25 cellular contexts compared by ENCODE assay signal in genomic region chr14:73684627-73685026, GRCh38. TPM values are rescaled to one million over a fixed set of nuclear protein-coding genes. Genes with fewer than 3 reads are reported as not detected.
DNase-seq lines count a peak whose midpoint lies in the region; ATAC-seq, FAIRE-seq and TF ChIP-seq lines count a peak whose summit lies in the region.
"Had no signal": no experiment of that assay in that cellular context is flagged by ENCODE, and none has a peak within 500 bp of the region (broad histone marks: within the 10 kb centered on the region; RNA-seq: fewer than 3 reads in every experiment).

No MANE protein-coding gene starts in this region.

- CTCF ChIA-PET in PC-3 (lab: Charles Lee): no interaction called here

- no peak for TF ChIP-seq CTCF in PC-3 (conservative IDR thresholded peaks at IDR 0.05; ENCODE audit: low read depth, low read length)
- no peak for TF ChIP-seq CTCF in testis (IDR thresholded peaks at IDR 0.05)

- peak; percentile 35 for ATAC-seq in PC-3
- ATAC-seq: GM12878 had no signal

- no peaks in the 10 kb centered on the region for H3K9me2 ChIP-seq in PC-3 (replicated peaks; ENCODE audit: low read length)

- H3K27ac ChIP-seq in PC-3 (ENCODE audit: low read length) (no peak overlapping the region), testis (peak overlapping the region in 1 of 2 donors; percentile 9)
- H3K27ac ChIP-seq: BLaER1 had no signal

- H3K4me2 ChIP-seq in PC-3 (ENCODE audit: low read length): no peak overlapping the region
- H3K4me2 ChIP-seq: BLaER1 had no signal

- FAIRE-seq in GM19239 (lab: Jason Lieb, UNC): peak; percentile 18
- FAIRE-seq: A204.1, GM12878, GM12892, GM18507 had no signal

- TF ChIP-seq POLR2A in testis (IDR thresholded peaks at IDR 0.05): no peak

- WGBS in testis, 2 donors: 57 to 67% methylated on average over 5 of the region's 5 CpGs

- DNase-seq in GM19239 (ENCODE audit: insufficient read length, low spot score) (no peak), PC-3 (no peak), testis (peak; percentile 35), SKM-1 treated with dmso at 0.1 percent for 144 hours (lab: John Stamatoyannopoulos, UW; ENCODE audit: unreplicated experiment) (no peak), dermis blood vessel endothelial cell (no peak), SHP77 (lab: John Stamatoyannopoulos, UW) (no peak)
- DNase-seq: 8988T; ACHN; BE2C; C1 segment of cervical spinal cord; CD4-positive, CD25-positive, alpha-beta regulatory T cell; CD8-positive, alpha-beta memory T cell; COR-L47; DMS 273 treated with DMSO at 0.1 percent for 48 hours; DMS153; DMS53; DMS79; DND-41; EL; GDM1 had no signal

- no peaks in the 10 kb centered on the region for H4K20me1 ChIP-seq in PC-3 (ENCODE audit: low read length)
- H4K20me1 ChIP-seq: BLaER1 had no signal

- intact Hi-C loops in PC-3 (cut with micrococcal nuclease): no loop called here
- intact Hi-C loops in testis (cut with DNase I; ENCODE audit: low total_unique reads): no loop called here

- POLR2A ChIA-PET in PC-3 (lab: Charles Lee; ENCODE audit: unreplicated experiment): no interaction called here

- no peak overlapping the region for H3K9ac ChIP-seq in PC-3 (ENCODE audit: low read length)
- H3K9ac ChIP-seq: BLaER1 had no signal

- peaks cover 9% of the 10 kb centered on the region for H3K4me1 ChIP-seq in PC-3 (ENCODE audit: insufficient read depth, low read length)
- H3K4me1 ChIP-seq in testis: peaks cover 6% of the 10 kb centered on the region
- H3K4me1 ChIP-seq: BE2C, BLaER1 had no signal

- H3K36me3 ChIP-seq in PC-3 (ENCODE audit: low read depth, low read length) (no peaks in the 10 kb centered on the region), testis (ENCODE audit: low read depth, missing control alignments) (no peaks in the 10 kb centered on the region)

- H2AFZ ChIP-seq in PC-3 (ENCODE audit: low read length): no peak overlapping the region

- no TSS peak for BruUV-seq in PC-3 (replicated peaks; lab: Mats Ljungman, UMichigan)

- H3K9me3 ChIP-seq in PC-3 (ENCODE audit: low read length): no peaks in the 10 kb centered on the region
- H3K9me3 ChIP-seq in testis: no peaks in the 10 kb centered on the region
- H3K9me3 ChIP-seq: BE2C, BLaER1 had no signal

- H3K27me3 ChIP-seq in PC-3 (ENCODE audit: low read length) (no peaks in the 10 kb centered on the region), testis (no peaks in the 10 kb centered on the region)
- H3K27me3 ChIP-seq: BE2C, BLaER1 had no signal

- H3K79me2 ChIP-seq in PC-3 (ENCODE audit: low read length): no peaks in the 10 kb centered on the region

- H3K4me3 ChIP-seq in PC-3 (ENCODE audit: low read length) (no peak overlapping the region), testis (no peak overlapping the region)
- H3K4me3 ChIP-seq: BLaER1, GM12878 had no signal

- no peaks in the 10 kb centered on the region for H3F3A ChIP-seq in PC-3 (ENCODE audit: low read length, unreplicated experiment)

RNA-seq across cellular contexts. Expression of gene PNMA1, which starts 29.6 kb away (rescaled TPM):
- total RNA-seq in PC-3 (2014; rRNA removed) (30.8 and 36.7 TPM in 2 replicates), testis (10 to 100 TPM; 74.8 to 85.6 TPM), dermis blood vessel endothelial cell (15.7 and 38.0 TPM in 2 replicates)
- polyA plus RNA-seq in testis (ENCODE audit: insufficient read depth, low read depth, low replicate concordance): 184 TPM

RNA-seq across cellular contexts. Expression of gene DNAL1, which starts 39.8 kb away (rescaled TPM):
- total RNA-seq in PC-3 (2014; rRNA removed): 2.6 and 13.9 TPM in 2 replicates
- total RNA-seq in testis: 10 to 100 TPM; 14.6 to 19.0 TPM
- 136 TPM for polyA plus RNA-seq in testis (ENCODE audit: insufficient read depth, low read depth, low replicate concordance)
- total RNA-seq in dermis blood vessel endothelial cell: 6.5 and 10.7 TPM in 2 replicates
